8 cellular contexts compared by ENCODE assay signal in genomic region chr11:132278801-132279574, GRCh38.
DNase-seq lines count a peak whose midpoint lies in the region; ATAC-seq and TF ChIP-seq lines count a peak whose summit lies in the region.

No MANE protein-coding gene starts in this region.

- no peak overlapping the region for H4K5ac ChIP-seq in mesendoderm (ENCODE audit: low read length)

- no peaks in the 10 kb centered on the region for H3K27me3 Mint-ChIP-seq in WTC11 (ENCODE audit: low read depth)

- H2AK5ac ChIP-seq in mesendoderm (ENCODE audit: low read length): no peak overlapping the region

- no peaks in the 10 kb centered on the region for H3K4me1 ChIP-seq in mesendoderm (ENCODE audit: control insufficient read depth, low read depth, low read length)

- CTCF ChIA-PET in WTC11 (lab: Charles Lee): interaction anchor here (0.6 to 1.4 kb wide), 12 partner anchors 15 to 662 kb away, joined by 3 to 10 read pairs (median 4); no protein-coding TSS in a partner anchor

- no peaks in the 10 kb centered on the region for H3K36me3 ChIP-seq in mesendoderm (ENCODE audit: control insufficient read depth, insufficient read depth, low read length)

- H3K9me3 Mint-ChIP-seq in WTC11: no peaks in the 10 kb centered on the region

- peak; percentile 31; the same call in 1 of the 2 replicates for TF ChIP-seq CTCF in WTC11 (IDR thresholded peaks at IDR 0.05)

- no CpG with 5 or more reads among the region's 6 CpGs for WGBS in mesendoderm (ENCODE audit: extremely low coverage, insufficient coverage, low lambda C conversion rate)

- no peak overlapping the region for H3K9ac ChIP-seq in mesendoderm (ENCODE audit: low read length)

- H3K23ac ChIP-seq in mesendoderm (ENCODE audit: low read length): no peak overlapping the region

- H2BK120ac ChIP-seq in mesendoderm (ENCODE audit: low read depth, low read length): no peak overlapping the region

- peaks cover 8% of the 10 kb centered on the region for H3K4me1 Mint-ChIP-seq in WTC11

- H3K27me3 ChIP-seq in mesendoderm (ENCODE audit: insufficient read depth, low read length, poor library complexity): no peaks in the 10 kb centered on the region

- H2BK15ac ChIP-seq in mesendoderm (replicated peaks; ENCODE audit: low read depth): no peak overlapping the region

- ATAC-seq in WTC11 (peak; percentile 81), HG03469 (IDR thresholded peaks at IDR 0.05; ENCODE audit: unreplicated experiment) (no peak), GM21526 (IDR thresholded peaks at IDR 0.05; ENCODE audit: low FRiP score, unreplicated experiment) (no peak), GM18520 (IDR thresholded peaks at IDR 0.05; ENCODE audit: unreplicated experiment) (no peak)

- in situ Hi-C loops in KBM-7 (cut with MboI; ENCODE audit: low pct_unique_long_range_greater_than_20kb, low sequenced_read_pairs): no loop called here

- H3K4me3 Mint-ChIP-seq in WTC11: no peak overlapping the region

- no peak overlapping the region for H3K4me2 ChIP-seq in mesendoderm (ENCODE audit: low read length)

- no peak overlapping the region for H3K18ac ChIP-seq in mesendoderm (ENCODE audit: low read length)

- DNase-seq in GM03348 (ENCODE audit: low spot score) (peak; percentile 71), KBM-7 (peak; percentile 5), WTC11 (ENCODE audit: low spot score) (no peak), mesendoderm (peak; percentile 86), NCI-H1694 treated with DMSO at 0.1 percent for 48 hours (lab: John Stamatoyannopoulos, UW) (no peak)

- no peak overlapping the region; the same call in 1 of the 2 replicates for H3K27ac Mint-ChIP-seq in WTC11

- H3K79me1 ChIP-seq in mesendoderm (ENCODE audit: low read length): no peaks in the 10 kb centered on the region

- no peaks in the 10 kb centered on the region for H3K79me2 ChIP-seq in mesendoderm (ENCODE audit: control insufficient read depth, insufficient read depth, low read length)

- no peak overlapping the region for H3K4me3 ChIP-seq in mesendoderm (ENCODE audit: low read length)

- H3K27ac ChIP-seq in mesendoderm (ENCODE audit: low read depth, low read length): no peak overlapping the region

- no peak overlapping the region for H3K56ac ChIP-seq in mesendoderm (ENCODE audit: low read length)

- H3K4ac ChIP-seq in mesendoderm (ENCODE audit: low read depth, low read length): no peak overlapping the region

- POLR2A ChIA-PET in WTC11 (lab: Charles Lee): interaction anchor here (1.1 kb wide), 1 partner anchor 123 kb away, joined by 4 read pairs; no protein-coding TSS in a partner anchor

- H2BK5ac ChIP-seq in mesendoderm (ENCODE audit: low read length): no peak overlapping the region

- no peak overlapping the region for H4K8ac ChIP-seq in mesendoderm (ENCODE audit: low read depth, low read length)

- H3K36me3 Mint-ChIP-seq in WTC11: no peaks in the 10 kb centered on the region

TF ChIP-seq in WTC11, 78 proteins besides CTCF, POLR2A, EP300 and RAD21:
- no peak for TF ChIP-seq FOXP1 (CRISPR knock-in tag; IDR thresholded peaks at IDR 0.05; ENCODE audit: borderline replicate concordance)
- peak; percentile 61 for TF ChIP-seq USF2 (CRISPR knock-in tag; IDR thresholded peaks at IDR 0.05)
- TF ChIP-seq MAX (CRISPR knock-in tag; IDR thresholded peaks at IDR 0.05): no peak
- TF ChIP-seq USF1 (CRISPR knock-in tag; IDR thresholded peaks at IDR 0.05): peak; percentile 45; the same call in 1 of the 2 replicates
- no peak for TF ChIP-seq NR1H2 (CRISPR knock-in tag; IDR thresholded peaks at IDR 0.05)
TF ChIP-seq in WTC11: peak in this region for 2.

Comparison
In these comparisons a context has a peak if more than half of its experiments do, and no peak if none do; other contexts are left out.
1. DNase-seq: peak in GM03348 (single experiment), KBM-7 (single experiment) and mesendoderm (single experiment); none in WTC11 (single experiment) and NCI-H1694 treated with DMSO at 0.1 percent for 48 hours (single experiment).